In the genomic region with DNA sequence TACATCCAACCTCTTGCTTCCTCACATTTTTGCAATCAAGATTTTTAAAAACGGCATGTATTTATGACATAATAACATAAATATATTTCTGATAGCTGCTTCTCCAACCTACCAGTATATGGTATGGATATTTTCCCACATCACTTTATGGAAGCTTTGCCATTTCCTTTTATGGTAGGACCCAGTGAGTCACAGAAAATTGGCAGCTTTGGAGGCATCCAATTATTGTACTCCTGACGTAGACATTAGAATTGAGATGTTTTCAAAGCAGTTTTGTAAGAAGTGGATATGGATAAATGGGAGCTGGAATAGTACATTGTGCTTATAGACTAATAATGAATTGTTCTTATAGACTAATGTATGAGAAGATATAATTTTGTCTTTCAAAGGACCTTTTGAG, we compare ENCODE assay signal across 22 cellular contexts. TPM values are rescaled to one million over a fixed set of nuclear protein-coding genes. Genes with fewer than 3 reads are reported as not detected.
DNase-seq lines count a peak whose midpoint lies in the region; ATAC-seq and TF ChIP-seq lines count a peak whose summit lies in the region.
"Had no signal": no experiment of that assay in that cellular context is flagged by ENCODE, and none has a peak within 500 bp of the region (broad histone marks: within the 10 kb centered on the region; RNA-seq: fewer than 3 reads in every experiment).

No MANE protein-coding gene starts in this region.

- TF ChIP-seq CTCF in HFFc6 (IDR thresholded peaks at IDR 0.05) (no peak), fibroblast of lung (conservative IDR thresholded peaks at IDR 0.05 in 1 of 2, IDR thresholded peaks at IDR 0.05 in 1 of 2; ENCODE audit: low read depth in 1 of 2, low read length in 2 of 2) (no peak)

- H3K9me3 Mint-ChIP-seq in HFFc6: no peaks in the 10 kb centered on the region
- H3K9me3 Mint-ChIP-seq: activated T-helper 17 cell treated with anti-CD3 and anti-CD28 coated beads, Interleukin-2, amount 50 U/mL, for 72 hours; natural killer cell had no signal

- no peak overlapping the region for H3K4me3 ChIP-seq in fibroblast of lung (replicated peaks in 1 of 4; ENCODE audit: control extremely low read depth in 1 of 4, insufficient read depth in 1 of 4, low read depth in 3 of 4, low read length in 4 of 4)
- H3K4me3 ChIP-seq: body of pancreas, K562, skin epidermis had no signal

- no peaks in the 10 kb centered on the region for H3K4me1 ChIP-seq in fibroblast of lung (ENCODE audit: control insufficient read depth, extremely low read depth, insufficient read depth, low read length)
- H3K4me1 ChIP-seq: body of pancreas had no signal

- no peaks in the 10 kb centered on the region for H4K20me1 ChIP-seq in fibroblast of lung (ENCODE audit: control insufficient read depth, extremely low read depth, insufficient read depth, low read length)

- H3K36me3 ChIP-seq in fibroblast of lung (ENCODE audit: control insufficient read depth, insufficient read depth, low read length): no peaks in the 10 kb centered on the region

- no peak overlapping the region for H2AFZ ChIP-seq in fibroblast of lung (ENCODE audit: low read length)

- H3K27me3 ChIP-seq in fibroblast of lung (ENCODE audit: control insufficient read depth, insufficient read depth, low read length): no peaks in the 10 kb centered on the region
- H3K27me3 ChIP-seq: body of pancreas had no signal

- no peaks in the 10 kb centered on the region for H3K9me3 ChIP-seq in fibroblast of lung (ENCODE audit: control insufficient read depth, insufficient read depth, low read depth, low read length)
- H3K9me3 ChIP-seq: body of pancreas had no signal

- no peak overlapping the region for H3K4me2 ChIP-seq in fibroblast of lung (ENCODE audit: extremely low read depth, insufficient read depth, low read length)

- no peak overlapping the region for H3K27ac ChIP-seq in fibroblast of lung (ENCODE audit: insufficient read depth, low read length)
- H3K27ac ChIP-seq: body of pancreas, skin epidermis had no signal

- H3K79me2 ChIP-seq in fibroblast of lung (ENCODE audit: control insufficient read depth, insufficient read depth, low read length): no peaks in the 10 kb centered on the region

- in situ Hi-C loops in G401 (cut with HindIII; ENCODE audit: low sequenced_read_pairs): no loop called here

- H3K27me3 Mint-ChIP-seq in HFFc6 (ENCODE audit: insufficient read depth): no peaks in the 10 kb centered on the region
- H3K27me3 Mint-ChIP-seq: activated naive CD8-positive, alpha-beta T cell had no signal

- H3K4me1 Mint-ChIP-seq in HFFc6 (ENCODE audit: low read depth): peaks cover 16% of the 10 kb centered on the region
- H3K4me1 Mint-ChIP-seq: activated T-helper 17 cell treated with anti-CD3 and anti-CD28 coated beads, Interleukin-2, amount 50 U/mL, for 72 hours; natural killer cell had no signal

- ATAC-seq in HG03135 (IDR thresholded peaks at IDR 0.05; ENCODE audit: unreplicated experiment) (no peak), GM21825 (IDR thresholded peaks at IDR 0.05; ENCODE audit: unreplicated experiment) (no peak)
- ATAC-seq: activated T-helper 17 cell treated with anti-CD3 and anti-CD28 coated beads, Interleukin-2, amount 50 U/mL, for 72 hours; body of pancreas; K562; natural killer cell had no signal

- H3K4me3 Mint-ChIP-seq in HFFc6: no peak overlapping the region
- H3K4me3 Mint-ChIP-seq: activated naive CD8-positive, alpha-beta T cell; activated T-helper 17 cell treated with anti-CD3 and anti-CD28 coated beads, Interleukin-2, amount 50 U/mL, for 72 hours; natural killer cell had no signal

- DNase-seq in AG08395 (ENCODE audit: low spot score): peak; percentile 22
- peak; percentile 41 for DNase-seq in HFFc6
- peak; percentile 64 for DNase-seq in RPMI7951 (ENCODE audit: low read depth)
- DNase-seq in fibroblast of lung (ENCODE audit: low read depth in 2 of 2): peak; percentile 68 to 71
- DNase-seq in G401 (ENCODE audit: low spot score): no peak
- no peak for DNase-seq in HPDE6-E6E7 (ENCODE audit: extremely low spot score)
- DNase-seq: body of pancreas; C1 segment of cervical spinal cord; Calu3; effector CD4-positive, alpha-beta T cell; midbrain; natural killer cell; NCI-H1436 treated with DMSO at 0.1 percent for 48 hours; NCI-H526 treated with DMSO at 0.1 percent for 48 hours; Right ventricle myocardium superior; stimulated activated CD4-positive, alpha-beta T cell treated with anti-CD3 and anti-CD28 coated beads, Interleukin-1b, Interleukin-23, amount 100 ng/mL, for 48 hours had no signal

- no peaks in the 10 kb centered on the region for H3K36me3 Mint-ChIP-seq in HFFc6 (ENCODE audit: low read depth)
- H3K36me3 Mint-ChIP-seq: activated naive CD8-positive, alpha-beta T cell; natural killer cell had no signal

- H3K9ac ChIP-seq in fibroblast of lung (ENCODE audit: insufficient read depth, low read length): no peak overlapping the region

- H3K27ac Mint-ChIP-seq in HFFc6: no peak overlapping the region
- H3K27ac Mint-ChIP-seq: activated naive CD8-positive, alpha-beta T cell; activated T-helper 17 cell treated with anti-CD3 and anti-CD28 coated beads, Interleukin-2, amount 50 U/mL, for 72 hours; natural killer cell had no signal

RNA-seq across cellular contexts. Expression of gene BICC1, which starts 23.8 kb away (rescaled TPM):
- 10 to 100 TPM; 55.6 to 67.7 (median 64.8) TPM for total RNA-seq in HFFc6 (2021; fragmentation: NEBNext Ultra II Directional; extraction: Animal tissue kit (Norgen Biotek cat#: 25700))
- 28.3 and 37.6 TPM in 2 replicates for total RNA-seq in RPMI7951 (2014; rRNA removed; shearing (Covaris generic))
- 62.7 and 64.7 TPM in 2 replicates for total RNA-seq in fibroblast of lung
- 22.2 and 22.6 TPM in 2 replicates for polyA plus RNA-seq in fibroblast of lung
- polyA plus RNA-seq in fibroblast of lung (2012): 27.7 and 31.9 TPM in 2 replicates
- 88.1 and 93.5 TPM in 2 replicates for polyA minus RNA-seq in fibroblast of lung (ENCODE audit: low replicate concordance)
- total RNA-seq in G401 (2014; rRNA removed; shearing (Covaris generic)): 0.25 TPM in 1 of 2 replicates, not detected in the other
- total RNA-seq: K562 had no signal
- polyA plus RNA-seq: K562 had no signal

Comparison
In these comparisons a context has a peak if more than half of its experiments do, and no peak if none do; other contexts are left out.
1. DNase-seq: peak in AG08395 (single experiment), HFFc6 (single experiment), RPMI7951 (single experiment) and fibroblast of lung (2 of 2); none in G401 (single experiment) and HPDE6-E6E7 (single experiment).
2. RNA of gene BICC1, which starts 23.8 kb away (total RNA-seq): 55.6 to 67.7 TPM in HFFc6, 62.7 to 64.7 TPM in fibroblast of lung and 28.3 to 37.6 TPM in RPMI7951; 0.25 TPM in G401; every median in the first group is over 10 times any median in the second.